Comparison of ENCODE assay signal across 15 cellular contexts in the genomic region with DNA sequence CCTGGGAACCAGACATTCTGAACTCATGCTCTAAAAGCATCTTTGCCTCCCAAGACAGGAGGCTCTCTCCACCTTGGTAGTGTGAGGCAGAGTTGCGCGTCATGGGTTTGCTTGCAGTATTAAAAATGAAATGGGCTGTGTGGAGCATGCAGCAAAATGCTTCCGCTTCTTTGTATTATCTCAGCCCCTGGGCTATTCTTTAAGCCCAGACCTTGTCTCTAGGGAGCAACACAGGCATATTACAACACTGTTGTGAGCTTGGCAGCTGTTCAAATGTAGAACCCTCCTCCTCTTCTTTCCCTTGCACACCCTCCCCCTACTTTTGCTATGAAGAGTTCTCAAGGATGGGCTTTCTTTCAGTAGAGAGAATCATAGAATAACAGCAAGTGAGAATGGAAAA.
A peak's percentile ranks its signal among the peaks of the same experiment; 100 is the strongest.
DNase-seq lines count a peak whose midpoint lies in the region; ATAC-seq and TF ChIP-seq lines count a peak whose summit lies in the region.
"Had no signal": no experiment of that assay in that cellular context is flagged by ENCODE, and none has a peak within 500 bp of the region (broad histone marks: within the 10 kb centered on the region; RNA-seq: fewer than 3 reads in every experiment).

No MANE protein-coding gene starts in this region.

- TF ChIP-seq POLR2A in GM18505 (IDR thresholded peaks at IDR 0.05; ENCODE audit: borderline replicate concordance, extremely low read depth, insufficient read depth, insufficient read length): no peak

- H3K27ac ChIP-seq in SJCRH30 (no peak overlapping the region), left lung (no peak overlapping the region), aorta (ENCODE audit: low read depth in 1 of 2, low read length in 2 of 2) (no peak overlapping the region)
- H3K27ac ChIP-seq: GM23248, VCaP had no signal

- no peaks in the 10 kb centered on the region for H3K4me1 ChIP-seq in SJCRH30
- H3K4me1 ChIP-seq in left lung: no peaks in the 10 kb centered on the region
- H3K4me1 ChIP-seq in aorta (ENCODE audit: control insufficient read depth in 1 of 2, insufficient read depth in 2 of 2, low read length in 2 of 2): peaks cover 5 to 8% of the 10 kb centered on the region in 2 donors

- 46 to 53% methylated on average over 3 of the region's 3 CpGs for WGBS in aorta, 2 donors

- 0 out of 2 replicates have a peak, but pooled peaks cover 3% of the 10 kb centered on the region for H3K27me3 ChIP-seq in SJCRH30
- no peaks in the 10 kb centered on the region for H3K27me3 ChIP-seq in left lung
- no peaks in the 10 kb centered on the region for H3K27me3 ChIP-seq in aorta (ENCODE audit: control insufficient read depth in 1 of 2, insufficient read depth in 2 of 2, low read length in 1 of 2)

- ATAC-seq in left lung: peak; percentile 21
- ATAC-seq in aorta (ENCODE audit: low FRiP score): no peak
- ATAC-seq in GM18505 (IDR thresholded peaks at IDR 0.05; ENCODE audit: unreplicated experiment): no peak
- ATAC-seq: activated CD8-positive, alpha-beta T cell treated with anti-CD3 and anti-CD28 coated beads, Interleukin-2, amount 10 ng/mL, durations not matched to agents 7 days and 5 days; CD8-positive, alpha-beta T cell had no signal

- DNase-seq in NCI-H2081 (lab: John Stamatoyannopoulos, UW) (peak; percentile 36 to 44), NCI-H2081 treated with DMSO at 0.1 percent for 48 hours (lab: John Stamatoyannopoulos, UW) (no peak), NCI-H1436 (lab: John Stamatoyannopoulos, UW) (peak; percentile 98), SJCRH30 (peak; percentile 28 to 67), left lung (no peak), aorta (no peak)
- DNase-seq in activated naive CD4-positive, alpha-beta T cell treated with anti-CD3 and anti-CD28 coated beads, Interleukin-2, amount 50 U/mL, for 16 hours: no peak
- DNase-seq: activated CD8-positive, alpha-beta T cell treated with anti-CD3 and anti-CD28 coated beads, Interleukin-2, amount 10 ng/mL, durations not matched to agents 7 days and 5 days; activated effector memory CD4-positive, alpha-beta T cell treated with Interleukin-2 at 50 U/mL for 16 hours; CD8-positive, alpha-beta T cell; GM23248; mesenchymal stem cell; stimulated activated naive CD4-positive, alpha-beta T cell treated with Interleukin-2 at 50 U/mL for 16 hours had no signal

- no peak for TF ChIP-seq CTCF in left lung (IDR thresholded peaks at IDR 0.05)

- no peak overlapping the region for H3K4me3 ChIP-seq in SJCRH30
- H3K4me3 ChIP-seq in left lung: no peak overlapping the region
- no peak overlapping the region for H3K4me3 ChIP-seq in aorta (ENCODE audit: low read length in 2 of 2)
- H3K4me3 ChIP-seq: GM23248 had no signal

- intact Hi-C loops in left lung (cut with DNase I) (loop anchor here in 1 of 2 donors (10.0 kb wide), 1 partner anchor 336 kb away; no protein-coding TSS in a partner anchor), aorta (cut with DNase I) (no loop called here)

- H3K9me3 ChIP-seq in SJCRH30 (replicated peaks) (no peaks in the 10 kb centered on the region), left lung (no peaks in the 10 kb centered on the region), aorta (ENCODE audit: control insufficient read depth, low read length) (no peaks in the 10 kb centered on the region)

- H3K36me3 ChIP-seq in SJCRH30 (no peaks in the 10 kb centered on the region), left lung (no peaks in the 10 kb centered on the region), aorta (ENCODE audit: control insufficient read depth in 1 of 2, insufficient read depth in 2 of 2, low read length in 1 of 2) (no peaks in the 10 kb centered on the region)

Comparison
In these comparisons a context has a peak if more than half of its experiments do, and no peak if none do; other contexts are left out.
1. DNase-seq: peak in NCI-H2081 (2 of 2), NCI-H1436 (single experiment) and SJCRH30 (2 of 2); none in NCI-H2081 treated with DMSO at 0.1 percent for 48 hours (single experiment), left lung (0 of 2), activated naive CD4-positive, alpha-beta T cell treated with anti-CD3 and anti-CD28 coated beads, Interleukin-2, amount 50 U/mL, for 16 hours (single experiment) and aorta (0 of 2).